In genomic region chr3:58167431-58168351, GRCh38 we compare ENCODE assay signal across 9 cellular contexts. TPM values are rescaled to one million over a fixed set of nuclear protein-coding genes. Genes with fewer than 3 reads are reported as not detected.
DNase-seq lines count a peak whose midpoint lies in the region; ATAC-seq, FAIRE-seq and TF ChIP-seq lines count a peak whose summit lies in the region.
"Had no signal": no experiment of that assay in that cellular context is flagged by ENCODE, and none has a peak within 500 bp of the region (broad histone marks: within the 10 kb centered on the region; RNA-seq: fewer than 3 reads in every experiment).

No MANE protein-coding gene starts in this region.

- FAIRE-seq in GM18507 (lab: Jason Lieb, UNC) = peak; percentile 85

- TF ChIP-seq CTCF in coronary artery (IDR thresholded peaks at IDR 0.05) = peak; percentile 91

- no peaks in the 10 kb centered on the region for H3K79me2 ChIP-seq in ACC112 (ENCODE audit: control insufficient read depth, insufficient read depth, low read length, unreplicated experiment)

- DNase-seq in GM18507 (ENCODE audit: extremely low spot score, insufficient read length, low read depth) (peak; percentile 64), coronary artery (ENCODE audit: low spot score) (no peak), lung microvascular endothelial cell (ENCODE audit: low read depth in 2 of 2) (peak; percentile 67 to 74), NCI-H2171 treated with DMSO at 0.1 percent for 48 hours (lab: John Stamatoyannopoulos, UW) (no peak)
- peak; percentile 37 for DNase-seq in Jurkat, Clone E6-1 (ENCODE audit: low read depth, low spot score)
- DNase-seq in activated CD4-positive, alpha-beta T cell treated with anti-CD3 and anti-CD28 coated beads for 36 hours = peak; percentile 83
- DNase-seq in stimulated activated CD8-positive, alpha-beta memory T cell treated with anti-CD3 and anti-CD28 coated beads, Interleukin-2, amount 100 ng/mL, for 1 hour (ENCODE audit: low read depth in 2 of 2) = peak; percentile 18 to 23

- no peaks in the 10 kb centered on the region for H3K4me1 Mint-ChIP-seq in activated CD4-positive, alpha-beta T cell treated with anti-CD3 and anti-CD28 coated beads for 36 hours

- CTCF ChIA-PET in activated CD4-positive, alpha-beta T cell treated with anti-CD3 and anti-CD28 coated beads for 36 hours (lab: Charles Lee) = interaction anchor here (0.5 to 4.5 kb wide), 30 partner anchors 8 to 881 kb away, joined by 3 to 37 read pairs (median 4); no protein-coding TSS in a partner anchor

- H3K4me3 Mint-ChIP-seq in activated CD4-positive, alpha-beta T cell treated with anti-CD3 and anti-CD28 coated beads for 36 hours = no peak overlapping the region

- H3K27ac Mint-ChIP-seq in activated CD4-positive, alpha-beta T cell treated with anti-CD3 and anti-CD28 coated beads for 36 hours = no peak overlapping the region

- H3K27me3 ChIP-seq in ACC112 (ENCODE audit: insufficient read depth, low read length) = no peaks in the 10 kb centered on the region

- no peaks in the 10 kb centered on the region for H3K9me3 Mint-ChIP-seq in activated CD4-positive, alpha-beta T cell treated with anti-CD3 and anti-CD28 coated beads for 36 hours (ENCODE audit: low read depth)

- ATAC-seq in activated CD4-positive, alpha-beta T cell treated with anti-CD3 and anti-CD28 coated beads for 36 hours = peak; percentile 98

- H3K36me3 ChIP-seq in ACC112 (ENCODE audit: insufficient read depth, low read length) = peaks cover 20% of the 10 kb centered on the region; the same call in 1 of the 2 replicates

- POLR2A ChIA-PET in activated CD4-positive, alpha-beta T cell treated with anti-CD3 and anti-CD28 coated beads for 36 hours (lab: Charles Lee) = no interaction called here

- no peak overlapping the region for H3K4me3 ChIP-seq in ACC112 (ENCODE audit: low read depth, low read length)
- no peak overlapping the region for H3K4me3 ChIP-seq in Jurkat, Clone E6-1 (ENCODE audit: low read length)
- H3K4me3 ChIP-seq in coronary artery = no peak overlapping the region
- H3K4me3 ChIP-seq: skin epidermis had no signal

- H3K27ac ChIP-seq in ACC112 (ENCODE audit: low read depth, low read length) (peak overlapping the region; percentile 9; the same call in 1 of the 2 replicates), coronary artery (peak overlapping the region; percentile 11 to 64)

- no peak overlapping the region for H2AFZ ChIP-seq in ACC112 (ENCODE audit: low read length, unreplicated experiment)

- peaks cover 4% of the 10 kb centered on the region for H3K36me3 Mint-ChIP-seq in activated CD4-positive, alpha-beta T cell treated with anti-CD3 and anti-CD28 coated beads for 36 hours (ENCODE audit: low read depth)

- H3K4me1 ChIP-seq in ACC112 (ENCODE audit: control insufficient read depth, insufficient read depth, low read length, unreplicated experiment) = peaks cover 31% of the 10 kb centered on the region

- no peaks in the 10 kb centered on the region for H3K27me3 Mint-ChIP-seq in activated CD4-positive, alpha-beta T cell treated with anti-CD3 and anti-CD28 coated beads for 36 hours

- intact Hi-C loops in activated CD4-positive, alpha-beta T cell treated with anti-CD3 and anti-CD28 coated beads for 36 hours (cut with DNase I, micrococcal nuclease) = no loop called here

RNA-seq across cellular contexts. Expression of gene DNASE1L3, which starts 43.1 kb away (rescaled TPM):
- not detected for polyA plus RNA-seq in Jurkat, Clone E6-1 (2012; ENCODE audit: insufficient read depth, insufficient read length)
- not detected for total RNA-seq in activated CD4-positive, alpha-beta T cell treated with anti-CD3 and anti-CD28 coated beads for 36 hours
- total RNA-seq in lung microvascular endothelial cell = 3.1 and 5.0 TPM in 2 replicates

Comparison
In these comparisons a context has a peak if more than half of its experiments do, and no peak if none do; other contexts are left out.
1. DNase-seq: peak in GM18507 (single experiment), Jurkat, Clone E6-1 (single experiment), activated CD4-positive, alpha-beta T cell treated with anti-CD3 and anti-CD28 coated beads for 36 hours (single experiment), lung microvascular endothelial cell (2 of 2) and stimulated activated CD8-positive, alpha-beta memory T cell treated with anti-CD3 and anti-CD28 coated beads, Interleukin-2, amount 100 ng/mL, for 1 hour (2 of 2); none in coronary artery (single experiment) and NCI-H2171 treated with DMSO at 0.1 percent for 48 hours (single experiment).